Comparison of ENCODE assay signal across 1 cellular context in genomic region chr1:63674865-63675815, GRCh38.
TF ChIP-seq lines count a peak whose summit lies in the region.

No MANE protein-coding gene starts in this region.

TF ChIP-seq in HepG2, 621 proteins besides CTCF, POLR2A, EP300 and RAD21 (continued from another document):
- TF ChIP-seq ZNF609 (CRISPR knock-in tag; IDR thresholded peaks at IDR 0.05; ENCODE audit: borderline replicate concordance), result no peak
- TF ChIP-seq HBP1 (CRISPR knock-in tag; IDR thresholded peaks at IDR 0.05; ENCODE audit: low read depth), result 0 out of 2 replicates have a peak, but pooled peaks have one; percentile 21
- TF ChIP-seq ZNF615 (CRISPR knock-in tag; IDR thresholded peaks at IDR 0.05; ENCODE audit: borderline replicate concordance), result no peak
- TF ChIP-seq ZNF317 (CRISPR knock-in tag; IDR thresholded peaks at IDR 0.05), result no peak
- TF ChIP-seq NCOA5 (CRISPR knock-in tag; IDR thresholded peaks at IDR 0.05), result no peak
- TF ChIP-seq ZC3H13 (CRISPR knock-in tag; IDR thresholded peaks at IDR 0.05), result no peak
- TF ChIP-seq ZNF180 (CRISPR knock-in tag; IDR thresholded peaks at IDR 0.05; ENCODE audit: borderline replicate concordance, low read depth), result no peak
- no peak for TF ChIP-seq ARNT (IDR thresholded peaks at IDR 0.05)
- no peak for TF ChIP-seq LBX2 (CRISPR knock-in tag; IDR thresholded peaks at IDR 0.05; ENCODE audit: borderline replicate concordance)
- TF ChIP-seq ZFP41 (CRISPR knock-in tag; IDR thresholded peaks at IDR 0.05; ENCODE audit: borderline replicate concordance), result no peak
- no peak for TF ChIP-seq ZNF275 (CRISPR knock-in tag; IDR thresholded peaks at IDR 0.05; ENCODE audit: borderline replicate concordance)
- no peak for TF ChIP-seq ZNF644 (CRISPR knock-in tag; IDR thresholded peaks at IDR 0.05; ENCODE audit: low read depth)
- no peak for TF ChIP-seq ZNF569 (CRISPR knock-in tag; IDR thresholded peaks at IDR 0.05; ENCODE audit: borderline replicate concordance)
- no peak for TF ChIP-seq CCAR2 (optimal IDR thresholded peaks at IDR 0.05; ENCODE audit: low read depth, low read length)
- TF ChIP-seq GFI1 (CRISPR knock-in tag; IDR thresholded peaks at IDR 0.05; ENCODE audit: borderline replicate concordance), result no peak
- TF ChIP-seq MAFG (CRISPR knock-in tag; IDR thresholded peaks at IDR 0.05), result no peak
- no peak for TF ChIP-seq ZNF773 (CRISPR knock-in tag; IDR thresholded peaks at IDR 0.05; ENCODE audit: borderline replicate concordance)
- no peak for TF ChIP-seq IRF2 (CRISPR knock-in tag; IDR thresholded peaks at IDR 0.05)
- no peak for TF ChIP-seq ZNF33B (CRISPR knock-in tag; IDR thresholded peaks at IDR 0.05)
- TF ChIP-seq AHDC1 (CRISPR knock-in tag; IDR thresholded peaks at IDR 0.05; ENCODE audit: borderline replicate concordance), result no peak
- 0 out of 2 replicates have a peak, but pooled peaks have one; percentile 3 for TF ChIP-seq DPF2 (CRISPR knock-in tag; IDR thresholded peaks at IDR 0.05; ENCODE audit: borderline replicate concordance, low read depth)
- no peak for TF ChIP-seq TFE3 (CRISPR knock-in tag; IDR thresholded peaks at IDR 0.05)
- no peak for TF ChIP-seq ZBTB38 (CRISPR knock-in tag; IDR thresholded peaks at IDR 0.05)
- TF ChIP-seq HOXA5 (CRISPR knock-in tag; IDR thresholded peaks at IDR 0.05), result 0 out of 2 replicates have a peak, but pooled peaks have one; percentile 23
- no peak for TF ChIP-seq SMAD9 (CRISPR knock-in tag; IDR thresholded peaks at IDR 0.05)
- no peak for TF ChIP-seq ZBTB20 (CRISPR knock-in tag; IDR thresholded peaks at IDR 0.05; ENCODE audit: borderline replicate concordance, low read depth)
- no peak for TF ChIP-seq TGIF2 (CRISPR knock-in tag; IDR thresholded peaks at IDR 0.05)
- no peak for TF ChIP-seq ZFAT (CRISPR knock-in tag; conservative IDR thresholded peaks at IDR 0.05)
- TF ChIP-seq FOXC1 (CRISPR knock-in tag; IDR thresholded peaks at IDR 0.05; ENCODE audit: borderline replicate concordance), result 0 out of 2 replicates have a peak, but pooled peaks have one; percentile 4
- TF ChIP-seq ZMYM4 (CRISPR knock-in tag; IDR thresholded peaks at IDR 0.05), result no peak
- TF ChIP-seq NFKBIZ (CRISPR knock-in tag; IDR thresholded peaks at IDR 0.05), result no peak
- no peak for TF ChIP-seq ZFY (CRISPR knock-in tag; IDR thresholded peaks at IDR 0.05)
- no peak for TF ChIP-seq NFIB (CRISPR knock-in tag; IDR thresholded peaks at IDR 0.05; ENCODE audit: borderline replicate concordance)
- no peak for TF ChIP-seq CHD2 (IDR thresholded peaks at IDR 0.05; ENCODE audit: low read depth, low read length)
- no peak for TF ChIP-seq ZNF564 (CRISPR knock-in tag; IDR thresholded peaks at IDR 0.05)
- TF ChIP-seq TFDP2 (CRISPR knock-in tag; IDR thresholded peaks at IDR 0.05), result no peak
